9 cellular contexts compared by ENCODE assay signal in the genomic region with DNA sequence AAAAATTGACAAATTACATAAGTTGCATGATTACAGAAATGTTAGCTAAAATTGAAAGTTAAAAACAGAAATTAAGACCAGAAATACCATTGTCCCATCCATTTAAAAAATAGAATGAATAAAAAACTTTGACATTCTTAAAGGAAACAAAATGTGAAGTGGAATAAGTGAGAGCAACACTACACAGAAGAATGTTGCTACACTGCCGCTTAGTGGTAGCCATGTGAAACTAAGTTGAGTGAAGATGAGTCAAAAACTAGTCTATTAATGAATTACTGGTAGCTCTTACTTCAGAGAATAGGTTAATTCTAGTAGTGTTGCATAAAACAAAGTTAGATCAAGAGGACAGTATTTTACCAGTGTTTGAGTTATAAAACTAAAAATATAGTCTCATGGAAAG.
DNase-seq lines count a peak whose midpoint lies in the region; ATAC-seq and TF ChIP-seq lines count a peak whose summit lies in the region.
"Had no signal": no experiment of that assay in that cellular context is flagged by ENCODE, and none has a peak within 500 bp of the region (broad histone marks: within the 10 kb centered on the region; RNA-seq: fewer than 3 reads in every experiment).

No MANE protein-coding gene starts in this region.

- no peaks in the 10 kb centered on the region for H3K9me3 ChIP-seq in RWPE2 (ENCODE audit: severe bottlenecking)
- H3K9me3 ChIP-seq in spleen: no peaks in the 10 kb centered on the region

- H3K4me1 ChIP-seq in RWPE2 (ENCODE audit: insufficient read depth, poor library complexity, severe bottlenecking) (no peaks in the 10 kb centered on the region), spleen (no peaks in the 10 kb centered on the region)

- ATAC-seq in GM18499 (IDR thresholded peaks at IDR 0.05; ENCODE audit: insufficient read depth, unreplicated experiment): peak; percentile 83
- peak; percentile 92 for ATAC-seq in HG03135 (IDR thresholded peaks at IDR 0.05; ENCODE audit: unreplicated experiment)
- no peak for ATAC-seq in RWPE2 (ENCODE audit: low read depth)
- ATAC-seq in GM18498 (IDR thresholded peaks at IDR 0.05; ENCODE audit: unreplicated experiment): no peak

- no peaks in the 10 kb centered on the region for H3K4me1 Mint-ChIP-seq in glutamatergic neuron (ENCODE audit: low read depth, unreplicated experiment)

- intact Hi-C loops in spleen (cut with DNase I; ENCODE audit: low total_unique reads): no loop called here

- no peak overlapping the region for H3K4me3 Mint-ChIP-seq in glutamatergic neuron (ENCODE audit: unreplicated experiment)
- H3K4me3 Mint-ChIP-seq: stimulated activated naive CD8-positive, alpha-beta T cell treated with anti-CD3 and anti-CD28 coated beads, Interleukin-15, Interleukin-2, amounts not matched to agents 100 ng/mL and 50 ng/mL, for 24 hours had no signal

- H3K27ac Mint-ChIP-seq in glutamatergic neuron (ENCODE audit: unreplicated experiment): no peak overlapping the region
- H3K27ac Mint-ChIP-seq: stimulated activated naive CD8-positive, alpha-beta T cell treated with anti-CD3 and anti-CD28 coated beads, Interleukin-15, Interleukin-2, amounts not matched to agents 100 ng/mL and 50 ng/mL, for 24 hours had no signal

- H3K27me3 ChIP-seq in RWPE2 (ENCODE audit: insufficient read depth, poor library complexity, severe bottlenecking): no peaks in the 10 kb centered on the region
- H3K27me3 ChIP-seq in spleen (replicated peaks in 1 of 7): no peaks in the 10 kb centered on the region

- H3K9me3 Mint-ChIP-seq in glutamatergic neuron (ENCODE audit: unreplicated experiment): no peaks in the 10 kb centered on the region
- H3K9me3 Mint-ChIP-seq: stimulated activated naive CD8-positive, alpha-beta T cell treated with anti-CD3 and anti-CD28 coated beads, Interleukin-15, Interleukin-2, amounts not matched to agents 100 ng/mL and 50 ng/mL, for 24 hours had no signal

- no peaks in the 10 kb centered on the region for H3K36me3 Mint-ChIP-seq in glutamatergic neuron (ENCODE audit: unreplicated experiment)

- 0 to 5% (median 2%) methylated on average over 1 of the region's 1 CpG for WGBS in spleen, 5 donors

- H3K27me3 Mint-ChIP-seq in glutamatergic neuron (ENCODE audit: unreplicated experiment): no peaks in the 10 kb centered on the region
- H3K27me3 Mint-ChIP-seq: stimulated activated naive CD8-positive, alpha-beta T cell treated with anti-CD3 and anti-CD28 coated beads, Interleukin-15, Interleukin-2, amounts not matched to agents 100 ng/mL and 50 ng/mL, for 24 hours had no signal

- H3K36me3 ChIP-seq in RWPE2 (ENCODE audit: low read depth) (no peaks in the 10 kb centered on the region), spleen (no peaks in the 10 kb centered on the region)

- DNase-seq in AG09309 (ENCODE audit: low read depth) (no peak), RWPE2 (ENCODE audit: low spot score) (no peak), glutamatergic neuron (no peak), ureter (ENCODE audit: low spot score) (no peak), spleen (no peak)

- H3K27ac ChIP-seq in RWPE2 (ENCODE audit: poor library complexity, severe bottlenecking): no peak overlapping the region
- no peak overlapping the region for H3K27ac ChIP-seq in spleen

- H3K4me3 ChIP-seq in AG09309 (ENCODE audit: control insufficient read depth, low read depth, low read length): no peak overlapping the region
- no peak overlapping the region for H3K4me3 ChIP-seq in RWPE2 (ENCODE audit: severe bottlenecking)
- H3K4me3 ChIP-seq in spleen: no peak overlapping the region

- TF ChIP-seq CTCF in AG09309 (IDR thresholded peaks at IDR 0.05; ENCODE audit: control insufficient read depth, insufficient read depth, low read depth, low read length, missing control alignments) (peak; percentile 59), RWPE2 (IDR thresholded peaks at IDR 0.05; ENCODE audit: poor library complexity, severe bottlenecking) (peak; percentile 64), glutamatergic neuron (IDR thresholded peaks at IDR 0.05; ENCODE audit: partially characterized antibody, unreplicated experiment) (peak; percentile 43), spleen (IDR thresholded peaks at IDR 0.05 in 8 of 11, conservative IDR thresholded peaks at IDR 0.05 in 3 of 11) (peak in 3 of 11 experiments; percentile 14 to 30 (median 15))

- no peak for TF ChIP-seq POLR2A in spleen (IDR thresholded peaks at IDR 0.05)

Comparison
In these comparisons a context has a peak if more than half of its experiments do, and no peak if none do; other contexts are left out.
1. ATAC-seq: peak in GM18499 (single experiment) and HG03135 (single experiment); none in RWPE2 (single experiment) and GM18498 (single experiment).